ENCODE assay signal across 15 cellular contexts in genomic region chr2:152464853-152465470, GRCh38.
DNase-seq lines count a peak whose midpoint lies in the region; ATAC-seq and TF ChIP-seq lines count a peak whose summit lies in the region.
"Had no signal": no experiment of that assay in that cellular context is flagged by ENCODE, and none has a peak within 500 bp of the region (broad histone marks: within the 10 kb centered on the region; RNA-seq: fewer than 3 reads in every experiment).

No MANE protein-coding gene starts in this region.

- TF ChIP-seq CTCF in PC-9 (conservative IDR thresholded peaks at IDR 0.05): no peak
- TF ChIP-seq CTCF in fibroblast of the aortic adventitia (IDR thresholded peaks at IDR 0.05; ENCODE audit: insufficient read depth, low read length): peak; percentile 6
- no peak for TF ChIP-seq CTCF in gastrocnemius medialis (IDR thresholded peaks at IDR 0.05 in 4 of 5, conservative IDR thresholded peaks at IDR 0.05 in 1 of 5)

- H3K4me3 ChIP-seq in PC-9 (no peak overlapping the region), fibroblast of the aortic adventitia (ENCODE audit: low read depth, low read length) (no peak overlapping the region), gastrocnemius medialis (peak overlapping the region; percentile 6 to 42 (median 24))
- H3K4me3 ChIP-seq: mucosa of descending colon had no signal

- H3K27me3 ChIP-seq in PC-9 (ENCODE audit: insufficient read depth, low read depth) (no peaks in the 10 kb centered on the region), gastrocnemius medialis (no peaks in the 10 kb centered on the region)

- BruUV-seq in PC-9 (replicated peaks; lab: Mats Ljungman, UMichigan): no TSS peak

- H2AFZ ChIP-seq in PC-9: no peak overlapping the region

- CTCF ChIA-PET in PC-9 (lab: Charles Lee): interaction anchor here (0.5 kb wide), 1 partner anchor 129 kb away, joined by 5 read pairs; no protein-coding TSS in a partner anchor

- H3F3A ChIP-seq in PC-9 (ENCODE audit: insufficient read depth, low read depth): peaks cover 2% of the 10 kb centered on the region; the same call in 1 of the 2 replicates

- peaks cover 87% of the 10 kb centered on the region for H3K79me2 ChIP-seq in PC-9 (ENCODE audit: low read depth)

- H3K36me3 ChIP-seq in PC-9 (ENCODE audit: low read depth): no peaks in the 10 kb centered on the region
- no peaks in the 10 kb centered on the region for H3K36me3 ChIP-seq in gastrocnemius medialis

- POLR2A ChIA-PET in PC-9 (lab: Charles Lee; ENCODE audit: unreplicated experiment): no interaction called here

- intact Hi-C loops in PC-9 (cut with micrococcal nuclease; ENCODE audit: unreplicated experiment): loop anchor here (5.0 kb wide), 3 partner anchors 42 to 128 kb away; partner anchors contain the start of gene FMNL2
- intact Hi-C loops in gastrocnemius medialis (cut with DNase I; ENCODE audit: low total_unique reads): loop anchor here (5.0 kb wide), 2 partner anchors 107 to 152 kb away; no protein-coding TSS in a partner anchor

- peak overlapping the region; percentile 24 for H3K4me2 ChIP-seq in PC-9

- no peaks in the 10 kb centered on the region for H4K20me1 ChIP-seq in PC-9 (ENCODE audit: insufficient read depth)

- H3K27ac ChIP-seq in PC-9 (peak overlapping the region; percentile 47; the same call in 1 of the 2 replicates), gastrocnemius medialis (peak overlapping the region; percentile 89 to 91 (median 90))

- ATAC-seq in gastrocnemius medialis (peak; percentile 28 to 30), GM18861 (IDR thresholded peaks at IDR 0.05; ENCODE audit: unreplicated experiment) (no peak), GM21528 (IDR thresholded peaks at IDR 0.05; ENCODE audit: low FRiP score, unreplicated experiment) (no peak), GM19463 (IDR thresholded peaks at IDR 0.05; ENCODE audit: unreplicated experiment) (no peak)
- ATAC-seq: activated T-helper 17 cell treated with anti-CD3 and anti-CD28 coated beads, Interleukin-2, amount 50 U/mL, for 72 hours; mucosa of descending colon had no signal

- H3K4me1 ChIP-seq in PC-9 (replicated peaks; ENCODE audit: insufficient read depth) (peaks cover 57% of the 10 kb centered on the region), gastrocnemius medialis (peaks cover 75 to 84% of the 10 kb centered on the region in 2 donors)

- no peaks in the 10 kb centered on the region for H3K9me3 ChIP-seq in PC-9 (ENCODE audit: insufficient read depth, low read depth)
- H3K9me3 ChIP-seq in gastrocnemius medialis: no peaks in the 10 kb centered on the region
- H3K9me3 ChIP-seq: mucosa of descending colon had no signal

- no peak for TF ChIP-seq POLR2A in gastrocnemius medialis (IDR thresholded peaks at IDR 0.05)

- in situ Hi-C loops in gastrocnemius medialis (cut with MboI; ENCODE audit: low sequenced_read_pairs in 4 of 4): no loop called here

- no peaks in the 10 kb centered on the region; the same call in 1 of the 2 replicates for H3K9me2 ChIP-seq in PC-9 (ENCODE audit: insufficient read depth)

- DNase-seq in ELF-1 (ENCODE audit: low read depth, low spot score) (peak; percentile 11), PC-9 (no peak), fibroblast of the aortic adventitia (ENCODE audit: low read depth) (no peak), gastrocnemius medialis (peak; percentile 10 to 49)
- DNase-seq: activated CD4-positive, alpha-beta memory T cell treated with anti-CD3 and anti-CD28 coated beads, Interleukin-2, amount 10 ng/mL, durations not matched to agents 7 days and 5 days; GOT3; Kasumi-1; mucosa of descending colon; NCI-H1436; stimulated activated naive CD4-positive, alpha-beta T cell; SW 1271 had no signal

Comparison
In these comparisons a context has a peak if more than half of its experiments do, and no peak if none do; other contexts are left out.
1. DNase-seq: peak in ELF-1 (single experiment) and gastrocnemius medialis (2 of 2); none in PC-9 (0 of 2) and fibroblast of the aortic adventitia (single experiment).
2. H3K4me3 ChIP-seq: peak in gastrocnemius medialis (4 of 4); none in PC-9 (single experiment) and fibroblast of the aortic adventitia (single experiment).
3. ATAC-seq: peak in gastrocnemius medialis (2 of 2); none in GM18861 (single experiment), GM21528 (single experiment) and GM19463 (single experiment).